21 cellular contexts compared by ENCODE assay signal in genomic region chr9:72173080-72173479, GRCh38. TPM values are rescaled to one million over a fixed set of nuclear protein-coding genes. Genes with fewer than 3 reads are reported as not detected.
"Had no signal": no experiment of that assay in that cellular context is flagged by ENCODE, and none has a peak within 500 bp of the region (broad histone marks: within the 10 kb centered on the region; RNA-seq: fewer than 3 reads in every experiment).

No MANE protein-coding gene starts in this region.

- H3K27me3 ChIP-seq: ascending aorta, pancreas, right lobe of liver, stomach had no signal

- H3K4me1 ChIP-seq: ascending aorta, pancreas, stomach had no signal

- H3K4me3 Mint-ChIP-seq: activated naive CD4-positive, alpha-beta T cell treated with anti-CD3 and anti-CD28 coated beads, Interleukin-2, amount 50 U/mL, for 24 hours; naive thymus-derived CD8-positive, alpha-beta T cell had no signal

- H3K9me3 ChIP-seq: ascending aorta, pancreas, right lobe of liver, stomach, thoracic aorta had no signal

- H3K36me3 Mint-ChIP-seq: activated naive CD4-positive, alpha-beta T cell treated with anti-CD3 and anti-CD28 coated beads, Interleukin-2, amount 50 U/mL, for 24 hours; naive thymus-derived CD8-positive, alpha-beta T cell had no signal

- H3K36me3 ChIP-seq: ascending aorta, pancreas, stomach, thoracic aorta, WERI-Rb-1 had no signal

- ATAC-seq: esophagus mucosa; left cardiac atrium; naive thymus-derived CD8-positive, alpha-beta T cell; right lobe of liver had no signal

- H3K27ac ChIP-seq: ascending aorta, coronary artery, pancreas, right lobe of liver, stomach, thoracic aorta, WERI-Rb-1 had no signal

- H3K9me3 Mint-ChIP-seq: activated naive CD4-positive, alpha-beta T cell treated with anti-CD3 and anti-CD28 coated beads, Interleukin-2, amount 50 U/mL, for 24 hours; naive thymus-derived CD8-positive, alpha-beta T cell had no signal

- DNase-seq: activated CD4-positive, alpha-beta T cell treated with anti-CD3 and anti-CD28 coated beads, Interleukin-2, amount 50 U/mL, for 48 hours; activated gamma-delta T cell; foreskin fibroblast; hippocampal formation; left cardiac atrium; mesendoderm; naive thymus-derived CD8-positive, alpha-beta T cell; pancreas; right lobe of liver; small intestine; stimulated activated CD4-positive, alpha-beta T cell treated with anti-CD3 and anti-CD28 coated beads, Interleukin-4, amount 100 ng/mL, for 1 hour; stomach; T-helper 2 cell; WERI-Rb-1 had no signal

- H3K27ac Mint-ChIP-seq: activated naive CD4-positive, alpha-beta T cell treated with anti-CD3 and anti-CD28 coated beads, Interleukin-2, amount 50 U/mL, for 24 hours; naive thymus-derived CD8-positive, alpha-beta T cell had no signal

- H3K4me3 ChIP-seq: ascending aorta, coronary artery, pancreas, right lobe of liver, stomach, thoracic aorta had no signal

- H3K4me1 Mint-ChIP-seq: activated naive CD4-positive, alpha-beta T cell treated with anti-CD3 and anti-CD28 coated beads, Interleukin-2, amount 50 U/mL, for 24 hours; naive thymus-derived CD8-positive, alpha-beta T cell had no signal

- H3K27me3 Mint-ChIP-seq: activated naive CD4-positive, alpha-beta T cell treated with anti-CD3 and anti-CD28 coated beads, Interleukin-2, amount 50 U/mL, for 24 hours had no signal

RNA-seq across cellular contexts. Expression of gene GDA, which starts 23.8 kb away (rescaled TPM):
- total RNA-seq: ascending aorta; glomerular endothelial cell; naive thymus-derived CD8-positive, alpha-beta T cell; pulmonary artery endothelial cell; thoracic aorta had no signal
